ENCODE assay signal across 27 cellular contexts in the genomic region with DNA sequence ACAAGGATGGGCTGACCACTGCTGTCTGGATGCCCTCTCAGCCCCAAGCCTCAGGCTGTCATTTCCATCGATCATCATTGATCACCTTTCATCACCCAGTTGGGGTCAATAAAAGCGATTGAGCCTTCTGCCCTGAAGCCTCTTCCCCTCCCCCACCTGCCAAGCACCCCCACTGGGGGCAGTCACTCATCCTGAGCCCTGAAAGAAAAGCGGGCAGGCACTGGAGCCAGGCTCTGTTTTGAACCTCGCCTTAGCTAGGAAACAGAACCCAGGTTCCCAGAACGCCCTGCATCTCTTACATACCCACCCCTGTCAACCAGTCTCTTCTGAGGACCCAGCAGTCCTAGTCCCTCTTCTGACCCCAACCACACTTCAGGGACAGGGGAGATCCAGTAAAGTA. TPM values are rescaled to one million over a fixed set of nuclear protein-coding genes. Genes with fewer than 3 reads are reported as not detected.
DNase-seq lines count a peak whose midpoint lies in the region; ATAC-seq, FAIRE-seq and TF ChIP-seq lines count a peak whose summit lies in the region.
"Had no signal": no experiment of that assay in that cellular context is flagged by ENCODE, and none has a peak within 500 bp of the region (broad histone marks: within the 10 kb centered on the region; RNA-seq: fewer than 3 reads in every experiment).

No MANE protein-coding gene starts in this region.

- intact Hi-C loops in K562 (cut with micrococcal nuclease) = no loop called here
- intact Hi-C loops in cardiac septum (cut with DNase I) = no loop called here

- POLR2A ChIA-PET in K562 (lab: Yijun Ruan, JAX) = no interaction called here

- no peak for TF ChIP-seq POLR2A in K562 (conservative IDR thresholded peaks at IDR 0.05)

- TF ChIP-seq CTCF in K562 (IDR thresholded peaks at IDR 0.05 in 2 of 3, conservative IDR thresholded peaks at IDR 0.05 in 1 of 3; ENCODE audit: insufficient read depth in 2 of 3, low read depth in 1 of 3, low read length in 3 of 3) (no peak), progenitor cell of endocrine pancreas (IDR thresholded peaks at IDR 0.05; ENCODE audit: unreplicated experiment) (no peak)

- H2AFZ ChIP-seq in K562 (ENCODE audit: low read depth, low read length) = no peak overlapping the region

- H3K36me3 ChIP-seq in H7 (replicated peaks; ENCODE audit: control insufficient read depth, insufficient read depth, low read length) (peaks cover 2% of the 10 kb centered on the region), K562 (ENCODE audit: control insufficient read depth, insufficient read depth, low read length) (peaks cover 38% of the 10 kb centered on the region), HAP-1 (replicated peaks) (peaks cover 7% of the 10 kb centered on the region)
- H3K36me3 ChIP-seq: BE2C had no signal

- H3K27me3 ChIP-seq in H7 (ENCODE audit: control insufficient read depth, insufficient read depth, low read length) = peaks cover 2% of the 10 kb centered on the region; the same call in 1 of the 2 replicates
- no peaks in the 10 kb centered on the region; a peak in 1 of 5 replicates for H3K27me3 ChIP-seq in K562 (ENCODE audit: control insufficient read depth in 2 of 2, insufficient read depth in 2 of 2, low read length in 2 of 2)
- no peaks in the 10 kb centered on the region for H3K27me3 ChIP-seq in HAP-1 (ENCODE audit: low read depth)
- H3K27me3 ChIP-seq: BE2C, BLaER1 had no signal

- H3K9me1 ChIP-seq in K562 (ENCODE audit: control insufficient read depth, insufficient read depth, low read length) = no peaks in the 10 kb centered on the region

- no peaks in the 10 kb centered on the region for H4K20me1 ChIP-seq in K562 (replicated peaks; ENCODE audit: control insufficient read depth, insufficient read depth, low read length)

- no peak overlapping the region for H3K4me3 ChIP-seq in H7 (ENCODE audit: insufficient read depth, low read depth, low read length)
- no peak overlapping the region for H3K4me3 ChIP-seq in K562
- H3K4me3 ChIP-seq in HAP-1 = no peak overlapping the region
- H3K4me3 ChIP-seq: BLaER1, GM12878 had no signal

- H3K9ac ChIP-seq in K562 (ENCODE audit: insufficient read depth in 1 of 2, low read depth in 2 of 2, low read length in 2 of 2) = no peak overlapping the region
- H3K9ac ChIP-seq: BLaER1 had no signal

- peaks cover 10% of the 10 kb centered on the region for H3K4me1 Mint-ChIP-seq in progenitor cell of endocrine pancreas (ENCODE audit: low read depth)

- no peak for TF ChIP-seq EP300 in K562 (IDR thresholded peaks at IDR 0.05; ENCODE audit: low read length)

- H3K4me2 ChIP-seq in K562 (ENCODE audit: insufficient read depth, low read length) = no peak overlapping the region
- H3K4me2 ChIP-seq: BLaER1 had no signal

- no peak overlapping the region; the same call in 2 of the 3 replicates for H3K27ac ChIP-seq in K562 (ENCODE audit: extremely low read depth, low read depth, low read length)
- H3K27ac ChIP-seq: BLaER1 had no signal

- BruUV-seq in K562 (replicated peaks; lab: Mats Ljungman, UMichigan) = no TSS peak

- peak overlapping the region; percentile 43 for H3K27ac Mint-ChIP-seq in progenitor cell of endocrine pancreas
- H3K27ac Mint-ChIP-seq: CD4-positive, CD25-positive, alpha-beta regulatory T cell; CD8-positive, alpha-beta memory T cell had no signal

- DNase-seq in H7 (peak; percentile 59), K562 (ENCODE audit: extremely low read depth in 1 of 4, low spot score in 3 of 4) (no peak), progenitor cell of endocrine pancreas (ENCODE audit: low spot score, unreplicated experiment) (no peak), HAP-1 (ENCODE audit: low spot score in 2 of 2) (no peak), cardiac septum (ENCODE audit: low spot score) (no peak)
- DNase-seq in stimulated activated CD4-positive, alpha-beta T cell treated with anti-CD3 and anti-CD28 coated beads, Interleukin-2, amount 100 ng/mL, for 24 hours = no peak
- DNase-seq: 8988T; ACHN; BE2C; C1 segment of cervical spinal cord; CD4-positive, alpha-beta memory T cell; CD4-positive, CD25-positive, alpha-beta regulatory T cell; CD8-positive, alpha-beta memory T cell; COR-L47; DMS 273 treated with DMSO at 0.1 percent for 48 hours; DMS153; DMS53; DMS79; DND-41; EL; GDM1 had no signal

- H3K4me1 ChIP-seq in K562 (replicated peaks in 1 of 2; ENCODE audit: control insufficient read depth in 2 of 2, insufficient read depth in 2 of 2, low read length in 2 of 2) (peaks cover 9 to 18% of the 10 kb centered on the region in 2 experiments; a peak in 4 of 5 replicates), HAP-1 (no peaks in the 10 kb centered on the region)
- H3K4me1 ChIP-seq: BE2C had no signal

- no peak for TF ChIP-seq RAD21 in K562 (CRISPR knock-in tag; conservative IDR thresholded peaks at IDR 0.05 in 1 of 2, IDR thresholded peaks at IDR 0.05 in 1 of 2)

- CTCF ChIA-PET in K562 (lab: Yijun Ruan, JAX; ENCODE audit: low intra/inter-chr PET ratio) = no interaction called here

- no peaks in the 10 kb centered on the region for H3K36me3 Mint-ChIP-seq in progenitor cell of endocrine pancreas (ENCODE audit: insufficient read depth)

- peaks cover 8% of the 10 kb centered on the region for H3K79me2 ChIP-seq in K562 (ENCODE audit: control insufficient read depth, insufficient read depth, low read length)

- H3K9me3 Mint-ChIP-seq in progenitor cell of endocrine pancreas (ENCODE audit: low read depth) = no peaks in the 10 kb centered on the region
- H3K9me3 Mint-ChIP-seq: CD4-positive, alpha-beta memory T cell; CD4-positive, CD25-positive, alpha-beta regulatory T cell; CD8-positive, alpha-beta memory T cell had no signal

- no peak overlapping the region for H3K4me3 Mint-ChIP-seq in progenitor cell of endocrine pancreas (ENCODE audit: low read depth)
- H3K4me3 Mint-ChIP-seq: CD14-positive monocyte; CD4-positive, alpha-beta memory T cell; CD4-positive, CD25-positive, alpha-beta regulatory T cell; CD8-positive, alpha-beta memory T cell had no signal

- in situ Hi-C loops in K562 (cut with MboI) (no loop called here), HAP-1 (cut with MboI; ENCODE audit: low sequenced_read_pairs) (no loop called here)

- no peaks in the 10 kb centered on the region for H3K27me3 Mint-ChIP-seq in progenitor cell of endocrine pancreas
- H3K27me3 Mint-ChIP-seq: CD4-positive, alpha-beta memory T cell; CD4-positive, CD25-positive, alpha-beta regulatory T cell; CD8-positive, alpha-beta memory T cell had no signal

- no peak for FAIRE-seq in K562 (lab: Jason Lieb, UNC)
- FAIRE-seq: A204.1, GM12878, GM12892, GM18507 had no signal

- 96% methylated on average over 5 of the region's 5 CpGs for WGBS in K562 (ENCODE audit: insufficient coverage, low coverage, missing lambda C conversion rate)

- no peaks in the 10 kb centered on the region for H3K9me3 ChIP-seq in K562 (replicated peaks; ENCODE audit: control insufficient read depth, insufficient read depth, low read depth, low read length)
- no peaks in the 10 kb centered on the region for H3K9me3 ChIP-seq in HAP-1
- H3K9me3 ChIP-seq: BE2C, BLaER1 had no signal

- ATAC-seq in K562 = no peak
- ATAC-seq: GM12878 had no signal

TF ChIP-seq in K562, 482 proteins besides CTCF, POLR2A, EP300 and RAD21:
- TF ChIP-seq, protein P1, sequence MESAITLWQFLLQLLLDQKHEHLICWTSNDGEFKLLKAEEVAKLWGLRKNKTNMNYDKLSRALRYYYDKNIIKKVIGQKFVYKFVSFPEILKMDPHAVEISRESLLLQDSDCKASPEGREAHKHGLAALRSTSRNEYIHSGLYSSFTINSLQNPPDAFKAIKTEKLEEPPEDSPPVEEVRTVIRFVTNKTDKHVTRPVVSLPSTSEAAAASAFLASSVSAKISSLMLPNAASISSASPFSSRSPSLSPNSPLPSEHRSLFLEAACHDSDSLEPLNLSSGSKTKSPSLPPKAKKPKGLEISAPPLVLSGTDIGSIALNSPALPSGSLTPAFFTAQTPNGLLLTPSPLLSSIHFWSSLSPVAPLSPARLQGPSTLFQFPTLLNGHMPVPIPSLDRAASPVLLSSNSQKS (CRISPR knock-in tag; IDR thresholded peaks at IDR 0.05) = no peak
- TF ChIP-seq POLR2AphosphoS5 (IDR thresholded peaks at IDR 0.05; ENCODE audit: control insufficient read depth, insufficient read depth, low read depth, low read length) (0 out of 2 replicates have a peak, but pooled peaks have one; percentile 12), RBFOX2 (IDR thresholded peaks at IDR 0.05; ENCODE audit: low read depth, low read length) (0 out of 2 replicates have a peak, but pooled peaks have one; percentile 8)

RNA-seq across cellular contexts. Expression of a gene that starts 5.8 kb away (rescaled TPM):
- total RNA-seq in H7 (2014; rRNA removed; shearing (Covaris generic)) = 33.8 and 40.2 TPM in 2 replicates
- 77.0 and 130 TPM in 2 replicates for total RNA-seq in K562 (2011; cell fraction: chromatin; rRNA removed; ENCODE audit: low replicate concordance)
- total RNA-seq in K562 (2011; cell fraction: nucleolus; rRNA removed) = 72.5 and 74.4 TPM in 2 replicates
- total RNA-seq in K562 (2011; cell fraction: nucleoplasm; rRNA removed) = 82.6 and 125 TPM in 2 replicates
- total RNA-seq in K562 (2014; rRNA removed) (56.4 and 76.2 TPM in 2 replicates), K562 (2014; rRNA removed; fragmentation: Illumina TruSeq; extraction: Trizol) (29.7 and 38.1 TPM in 2 replicates), K562 (2015; rRNA removed; fragmentation: Illumina TruSeq; extraction: Trizol) (42.5 and 48.4 TPM in 2 replicates), K562 (2021) (39.4 and 42.4 TPM in 2 replicates), progenitor cell of endocrine pancreas (53.1 and 57.6 TPM in 2 replicates), cardiac septum (15.3 TPM)
- polyA plus RNA-seq in K562 (2011; rRNA removed) (46.7 and 52.4 TPM in 2 replicates), K562 (2014; fragmentation: Illumina TruSeq; extraction: Trizol) (49.8 and 55.3 TPM in 2 replicates), K562 (2014; fragmentation: Nextera tagmentation; extraction: Ambion mirVana) (100 to 1,000 TPM; 106 to 117 TPM), K562 (2014; rRNA removed) (56.6 and 84.5 TPM in 2 replicates)
- polyA plus RNA-seq in K562 (2011; cell fraction: cytosol; rRNA removed) = 63.4 and 94.3 TPM in 2 replicates
- polyA plus RNA-seq in K562 (2011; cell fraction: nucleus; rRNA removed) = 52.4 and 68.5 TPM in 2 replicates
- polyA plus RNA-seq in K562 (2012) = 46.0 and 46.7 TPM in 2 replicates
- polyA minus RNA-seq in K562 (2011; rRNA and poly(A)+ RNA removed) = 28.5 and 29.1 TPM in 2 replicates
- polyA minus RNA-seq in K562 (2011; cell fraction: cytosol; rRNA and poly(A)+ RNA removed) = 15.2 and 20.5 TPM in 2 replicates
- 27.1 and 36.1 TPM in 2 replicates for polyA minus RNA-seq in K562 (2011; cell fraction: nucleus; rRNA and poly(A)+ RNA removed)
